ENCODE assay signal across 1 cellular context in genomic region chr7:133252506-133252857, GRCh38.
A peak's percentile ranks its signal among the peaks of the same experiment; 100 is the strongest.
TF ChIP-seq lines count a peak whose summit lies in the region.

No MANE protein-coding gene starts in this region.

TF ChIP-seq in K562, 482 proteins besides CTCF, POLR2A, EP300 and RAD21 (continued from another document and continues in another):
- no peak for TF ChIP-seq HES1 (IDR thresholded peaks at IDR 0.05; ENCODE audit: low read depth)
- 0 out of 2 replicates have a peak, but pooled peaks have one; percentile 23 for TF ChIP-seq ZNF41 (CRISPR knock-in tag; conservative IDR thresholded peaks at IDR 0.05)
- TF ChIP-seq ZNF589 (CRISPR knock-in tag; IDR thresholded peaks at IDR 0.05; ENCODE audit: low read depth): 0 out of 2 replicates have a peak, but pooled peaks have one; percentile 48
- no peak for TF ChIP-seq ZBTB8A (IDR thresholded peaks at IDR 0.05; ENCODE audit: partially characterized antibody)
- TF ChIP-seq, protein P1, sequence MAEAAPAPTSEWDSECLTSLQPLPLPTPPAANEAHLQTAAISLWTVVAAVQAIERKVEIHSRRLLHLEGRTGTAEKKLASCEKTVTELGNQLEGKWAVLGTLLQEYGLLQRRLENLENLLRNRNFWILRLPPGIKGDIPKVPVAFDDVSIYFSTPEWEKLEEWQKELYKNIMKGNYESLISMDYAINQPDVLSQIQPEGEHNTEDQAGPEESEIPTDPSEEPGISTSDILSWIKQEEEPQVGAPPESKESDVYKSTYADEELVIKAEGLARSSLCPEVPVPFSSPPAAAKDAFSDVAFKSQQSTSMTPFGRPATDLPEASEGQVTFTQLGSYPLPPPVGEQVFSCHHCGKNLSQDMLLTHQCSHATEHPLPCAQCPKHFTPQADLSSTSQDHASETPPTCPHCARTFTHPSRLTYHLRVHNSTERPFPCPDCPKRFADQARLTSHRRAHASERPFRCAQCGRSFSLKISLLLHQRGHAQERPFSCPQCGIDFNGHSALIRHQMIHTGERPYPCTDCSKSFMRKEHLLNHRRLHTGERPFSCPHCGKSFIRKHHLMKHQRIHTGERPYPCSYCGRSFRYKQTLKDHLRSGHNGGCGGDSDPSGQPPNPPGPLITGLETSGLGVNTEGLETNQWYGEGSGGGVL (CRISPR knock-in tag; IDR thresholded peaks at IDR 0.05): no peak
- no peak for TF ChIP-seq ZNF280A (IDR thresholded peaks at IDR 0.05; ENCODE audit: low read depth, partially characterized antibody)
- no peak for TF ChIP-seq ZBTB11 (CRISPR knock-in tag; IDR thresholded peaks at IDR 0.05)
- no peak for TF ChIP-seq ZSCAN29 (IDR thresholded peaks at IDR 0.05)
- TF ChIP-seq, protein P2, sequence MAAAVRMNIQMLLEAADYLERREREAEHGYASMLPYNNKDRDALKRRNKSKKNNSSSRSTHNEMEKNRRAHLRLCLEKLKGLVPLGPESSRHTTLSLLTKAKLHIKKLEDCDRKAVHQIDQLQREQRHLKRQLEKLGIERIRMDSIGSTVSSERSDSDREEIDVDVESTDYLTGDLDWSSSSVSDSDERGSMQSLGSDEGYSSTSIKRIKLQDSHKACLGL (CRISPR knock-in tag; IDR thresholded peaks at IDR 0.05; ENCODE audit: borderline replicate concordance, poor library complexity, severe bottlenecking): no peak
- TF ChIP-seq SREBF1 (IDR thresholded peaks at IDR 0.05; ENCODE audit: borderline replicate concordance, low read depth, low read length): no peak
- no peak for TF ChIP-seq AFF4 (CRISPR knock-in tag; IDR thresholded peaks at IDR 0.05)
- no peak for TF ChIP-seq ZBTB17 (CRISPR knock-in tag; IDR thresholded peaks at IDR 0.05)
- TF ChIP-seq, protein P3, sequence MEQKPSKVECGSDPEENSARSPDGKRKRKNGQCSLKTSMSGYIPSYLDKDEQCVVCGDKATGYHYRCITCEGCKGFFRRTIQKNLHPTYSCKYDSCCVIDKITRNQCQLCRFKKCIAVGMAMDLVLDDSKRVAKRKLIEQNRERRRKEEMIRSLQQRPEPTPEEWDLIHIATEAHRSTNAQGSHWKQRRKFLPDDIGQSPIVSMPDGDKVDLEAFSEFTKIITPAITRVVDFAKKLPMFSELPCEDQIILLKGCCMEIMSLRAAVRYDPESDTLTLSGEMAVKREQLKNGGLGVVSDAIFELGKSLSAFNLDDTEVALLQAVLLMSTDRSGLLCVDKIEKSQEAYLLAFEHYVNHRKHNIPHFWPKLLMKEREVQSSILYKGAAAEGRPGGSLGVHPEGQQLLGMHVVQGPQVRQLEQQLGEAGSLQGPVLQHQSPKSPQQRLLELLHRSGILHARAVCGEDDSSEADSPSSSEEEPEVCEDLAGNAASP (IDR thresholded peaks at IDR 0.05): no peak
- TF ChIP-seq ETV5 (CRISPR knock-in tag; IDR thresholded peaks at IDR 0.05; ENCODE audit: low read depth): no peak
- no peak for TF ChIP-seq ZNF197 (CRISPR knock-in tag; IDR thresholded peaks at IDR 0.05; ENCODE audit: low read depth)
- TF ChIP-seq DDX20 (tag; IDR thresholded peaks at IDR 0.05; ENCODE audit: low read depth): no peak
- no peak for TF ChIP-seq USF2 (CRISPR knock-in tag; IDR thresholded peaks at IDR 0.05)
- no peak for TF ChIP-seq ZNF146 (CRISPR knock-in tag; IDR thresholded peaks at IDR 0.05; ENCODE audit: unreplicated experiment)
- TF ChIP-seq GATAD2B (IDR thresholded peaks at IDR 0.05; ENCODE audit: borderline replicate concordance): 0 out of 2 replicates have a peak, but pooled peaks have one; percentile 50
- TF ChIP-seq ARID4B (CRISPR knock-in tag; IDR thresholded peaks at IDR 0.05): no peak
- no peak for TF ChIP-seq DIDO1 (tag; IDR thresholded peaks at IDR 0.05; ENCODE audit: low read depth)
- TF ChIP-seq CBFA2T2 (conservative IDR thresholded peaks at IDR 0.05): no peak
- no peak for TF ChIP-seq CHD1 (IDR thresholded peaks at IDR 0.05; ENCODE audit: low read length)
- TF ChIP-seq ETV1 (tag; conservative IDR thresholded peaks at IDR 0.05; ENCODE audit: low read depth): no peak
- TF ChIP-seq BACH1 (tag; IDR thresholded peaks at IDR 0.05): no peak
- 0 out of 2 replicates have a peak, but pooled peaks have one; percentile 34 for TF ChIP-seq ZNF592 (IDR thresholded peaks at IDR 0.05)
- TF ChIP-seq DNMT1 (IDR thresholded peaks at IDR 0.05): peak; percentile 61; the same call in 1 of the 2 replicates
- no peak for TF ChIP-seq TEAD1 (CRISPR knock-in tag; IDR thresholded peaks at IDR 0.05)
- TF ChIP-seq RFX1 (IDR thresholded peaks at IDR 0.05): 0 out of 2 replicates have a peak, but pooled peaks have one; percentile 32
- 0 out of 2 replicates have a peak, but pooled peaks have one; percentile 13 for TF ChIP-seq DPF2 (IDR thresholded peaks at IDR 0.05)
- TF ChIP-seq ZNF133 (CRISPR knock-in tag; IDR thresholded peaks at IDR 0.05): no peak
- no peak for TF ChIP-seq ZNF57 (CRISPR knock-in tag; IDR thresholded peaks at IDR 0.05)
